In genomic region chr3:129616713-129617112, GRCh38 we compare ENCODE assay signal across 9 cellular contexts. TPM values are rescaled to one million over a fixed set of nuclear protein-coding genes. Genes with fewer than 3 reads are reported as not detected.
DNase-seq lines count a peak whose midpoint lies in the region; ATAC-seq and TF ChIP-seq lines count a peak whose summit lies in the region.
"Had no signal": no experiment of that assay in that cellular context is flagged by ENCODE, and none has a peak within 500 bp of the region (broad histone marks: within the 10 kb centered on the region; RNA-seq: fewer than 3 reads in every experiment).

No MANE protein-coding gene starts in this region.

- TF ChIP-seq POLR2A in uterus (IDR thresholded peaks at IDR 0.05), result no peak

- H3K27me3 ChIP-seq in colonic mucosa (no peaks in the 10 kb centered on the region), lower lobe of right lung (ENCODE audit: low read depth) (no peaks in the 10 kb centered on the region), uterus (no peaks in the 10 kb centered on the region)

- H3K4me1 ChIP-seq in colonic mucosa (no peaks in the 10 kb centered on the region), lower lobe of right lung (peaks cover 92% of the 10 kb centered on the region), uterus (peaks cover 0 to 6% of the 10 kb centered on the region in 2 donors)

- ATAC-seq in lower lobe of right lung, result peak; percentile 19 to 46
- ATAC-seq in GM21825 (IDR thresholded peaks at IDR 0.05; ENCODE audit: unreplicated experiment), result no peak

- H3K9me3 ChIP-seq in colonic mucosa (no peaks in the 10 kb centered on the region), lower lobe of right lung (no peaks in the 10 kb centered on the region), uterus (no peaks in the 10 kb centered on the region)

- no peaks in the 10 kb centered on the region for H3K36me3 ChIP-seq in colonic mucosa
- H3K36me3 ChIP-seq in lower lobe of right lung, result no peaks in the 10 kb centered on the region
- no peaks in the 10 kb centered on the region for H3K36me3 ChIP-seq in uterus

- TF ChIP-seq CTCF in colonic mucosa (IDR thresholded peaks at IDR 0.05), result no peak
- TF ChIP-seq CTCF in lower lobe of right lung (IDR thresholded peaks at IDR 0.05), result no peak
- no peak for TF ChIP-seq CTCF in uterus (IDR thresholded peaks at IDR 0.05)

- DNase-seq in SKM-1 treated with dmso at 0.1 percent for 144 hours (lab: John Stamatoyannopoulos, UW; ENCODE audit: unreplicated experiment) (peak; percentile 13), SKM-1 (lab: John Stamatoyannopoulos, UW; ENCODE audit: unreplicated experiment) (no peak), colonic mucosa (peak; percentile 39), lower lobe of right lung (peak; percentile 53), uterus (peak in 1 of 2 donors; percentile 54), NCI-H510A treated with DMSO at 0.1 percent for 48 hours (lab: John Stamatoyannopoulos, UW) (no peak), NCI-H1092 treated with DMSO at 0.1 percent for 48 hours (lab: John Stamatoyannopoulos, UW) (no peak)
- DNase-seq: effector CD8-positive, alpha-beta T cell had no signal

- intact Hi-C loops in colonic mucosa (cut with DNase I), result no loop called here
- intact Hi-C loops in lower lobe of right lung (cut with DNase I), result no loop called here
- intact Hi-C loops in uterus (cut with DNase I; ENCODE audit: low total_unique reads), result no loop called here

- H3K9ac ChIP-seq in colonic mucosa (ENCODE audit: low read depth in 2 of 2, low read length in 2 of 2), result peak overlapping the region; percentile 12 to 40

- peak overlapping the region; percentile 23 for H3K27ac ChIP-seq in colonic mucosa
- peak overlapping the region; percentile 77 for H3K27ac ChIP-seq in lower lobe of right lung
- peak overlapping the region; percentile 46 to 57 for H3K27ac ChIP-seq in uterus

- H3K4me3 ChIP-seq in colonic mucosa, result no peak overlapping the region
- no peak overlapping the region for H3K4me3 ChIP-seq in lower lobe of right lung
- no peak overlapping the region for H3K4me3 ChIP-seq in uterus

RNA-seq across cellular contexts. Expression of gene PLXND1, which starts 10.2 kb away (rescaled TPM):
- total RNA-seq in colonic mucosa (10 to 100 TPM; 25.6 to 26.7 TPM), lower lobe of right lung (233 TPM), uterus (100 to 1,000 TPM in 3 of 4 donors, 10 to 100 TPM in 1; 54.7 to 343 (median 121) TPM)

Comparison
In these comparisons a context has a peak if more than half of its experiments do, and no peak if none do; other contexts are left out.
1. DNase-seq: peak in SKM-1 treated with dmso at 0.1 percent for 144 hours (single experiment), colonic mucosa (single experiment) and lower lobe of right lung (single experiment); none in SKM-1 (single experiment), NCI-H510A treated with DMSO at 0.1 percent for 48 hours (single experiment) and NCI-H1092 treated with DMSO at 0.1 percent for 48 hours (single experiment).
2. H3K27ac ChIP-seq: peak in every context shown above with its lines; median percentile 77 in lower lobe of right lung; 52 in uterus; 23 in colonic mucosa.